ENCODE assay signal across 30 cellular contexts in the genomic region with DNA sequence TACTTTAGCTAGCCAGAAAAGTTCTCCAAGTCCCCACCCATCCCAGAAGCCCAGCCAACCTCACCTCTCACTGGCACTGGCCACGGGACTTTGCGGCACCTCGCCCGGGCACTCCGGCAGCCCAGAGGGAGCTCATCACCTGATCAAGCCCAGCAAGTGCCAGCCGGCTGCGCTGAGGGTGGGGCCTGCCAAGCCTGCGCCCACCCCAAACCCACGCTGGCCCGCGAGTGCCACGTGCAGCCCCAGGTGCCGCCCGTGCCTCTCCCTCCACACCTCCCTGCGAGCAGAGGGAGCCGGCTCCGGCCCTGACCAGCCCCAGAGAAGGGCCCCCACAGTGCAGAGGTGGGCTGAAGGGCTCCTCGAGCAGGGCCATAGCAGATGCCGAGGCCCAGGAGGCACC.
"Had no signal": no experiment of that assay in that cellular context is flagged by ENCODE, and none has a peak within 500 bp of the region (broad histone marks: within the 10 kb centered on the region; RNA-seq: fewer than 3 reads in every experiment).

No MANE protein-coding gene starts in this region.

- DNase-seq: nephron progenitor cell; occipital lobe; ovary; posterior cingulate gyrus; psoas muscle; right cardiac atrium; spleen; stimulated activated CD4-positive, alpha-beta T cell treated with anti-CD3 and anti-CD28 coated beads, Interleukin-12 subunit alpha, Interleukin-12 subunit beta, amount 100 ng/mL, for 4 hours; stimulated activated CD4-positive, alpha-beta T cell treated with anti-CD3 and anti-CD28 coated beads, Interleukin-1b, Interleukin-23, amount 100 ng/mL, for 48 hours; stimulated activated CD4-positive, alpha-beta T cell treated with anti-CD3 and anti-CD28 coated beads, Interleukin-4, amount 100 ng/mL, for 1 hour; stimulated activated CD4-positive, alpha-beta T cell treated with anti-CD3 and anti-CD28 coated beads, Interleukin-4, amount 100 ng/mL, for 4 hours; stimulated activated CD8-positive, alpha-beta memory T cell treated with anti-CD3 and anti-CD28 coated beads, Interleukin-4, amount 100 ng/mL, for 48 hours; stimulated activated naive CD4-positive, alpha-beta T cell; stimulated activated naive CD8-positive, alpha-beta T cell treated with anti-CD3 and anti-CD28 coated beads, Interleukin-15, amount 100 ng/mL, for 72 hours; stimulated activated naive CD8-positive, alpha-beta T cell treated with anti-CD3 and anti-CD28 coated beads, Interleukin-15, Interleukin-2, amounts not matched to agents 100 U/mL and 50 U/mL, for 24 hours; substantia nigra; testis; tibial artery; transverse colon had no signal

- H3K9ac ChIP-seq: parathyroid adenoma had no signal

- ATAC-seq: naive thymus-derived CD8-positive, alpha-beta T cell; natural killer cell treated with Interleukin-12 subunit alpha and Interleukin-12 subunit beta and Interleukin-15 and Interleukin-18, amount 100 ng/mL, for 72 hours; psoas muscle; right cardiac atrium; sciatic nerve; stimulated activated memory B cell treated with anti-CD40 and anti-IgM and Interleukin-4, amounts not matched to agents 10 μg/mL and 1 μg/mL and 100 μg/mL, for 72 hours; stimulated activated naive CD8-positive, alpha-beta T cell treated with anti-CD3 and anti-CD28 coated beads, Interleukin-15, amount 100 ng/mL, for 72 hours; stimulated activated naive CD8-positive, alpha-beta T cell treated with anti-CD3 and anti-CD28 coated beads, Interleukin-15, Interleukin-2, amounts not matched to agents 100 U/mL and 50 U/mL, for 24 hours had no signal

- H3K36me3 ChIP-seq: ovary, spleen, suprapubic skin, tibial artery, transverse colon, upper lobe of left lung, vagina had no signal

- H3K9me3 ChIP-seq: ovary, psoas muscle, testis, transverse colon, upper lobe of left lung, vagina had no signal

- H3K27ac ChIP-seq: ovary, parathyroid adenoma, psoas muscle, skin epidermis, spleen, suprapubic skin, testis, tibial artery, transverse colon, upper lobe of left lung, vagina had no signal

- FAIRE-seq: urothelium cell line had no signal

- H3K4me3 ChIP-seq: ovary, psoas muscle, skin epidermis, smooth muscle cell, spleen, suprapubic skin, tibial artery, transverse colon, upper lobe of left lung, vagina had no signal

- H3K4me1 ChIP-seq: parathyroid adenoma, psoas muscle, spleen, suprapubic skin, testis, tibial artery, transverse colon, upper lobe of left lung, vagina had no signal

- H3K4me2 ChIP-seq: smooth muscle cell had no signal

- H3K27me3 ChIP-seq: ovary, suprapubic skin, testis, tibial artery, transverse colon, upper lobe of left lung, vagina had no signal

- H2AFZ ChIP-seq: parathyroid adenoma had no signal

- H3K79me2 ChIP-seq: parathyroid adenoma had no signal
